ENCODE assay signal across 1 cellular context in the genomic region with DNA sequence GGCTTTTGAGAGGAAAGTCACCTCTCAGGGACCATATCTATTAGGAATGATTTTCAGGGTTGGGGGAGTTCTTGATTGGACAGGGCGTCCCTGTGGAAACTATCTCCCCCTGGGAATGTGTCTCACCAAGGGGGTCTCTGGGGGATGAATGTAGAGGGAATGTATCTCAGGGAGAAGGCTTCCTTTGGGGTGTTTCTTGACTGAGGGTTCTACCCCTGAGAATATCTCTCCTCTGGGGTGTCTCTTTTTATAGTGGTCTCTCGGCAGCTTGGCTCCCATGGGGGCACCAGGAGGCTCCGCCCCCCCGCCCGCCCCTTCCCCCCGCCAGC.
TF ChIP-seq lines count a peak whose summit lies in the region.

No MANE protein-coding gene starts in this region.

TF ChIP-seq in WTC11, 78 proteins besides CTCF, POLR2A, EP300 and RAD21:
- TF ChIP-seq ZNF512 (CRISPR knock-in tag; IDR thresholded peaks at IDR 0.05; ENCODE audit: borderline replicate concordance) (no peak), ZNF423 (CRISPR knock-in tag; IDR thresholded peaks at IDR 0.05) (no peak), FOXP4 (CRISPR knock-in tag; IDR thresholded peaks at IDR 0.05) (no peak), ZNF281 (CRISPR knock-in tag; IDR thresholded peaks at IDR 0.05) (no peak), NFE2L1 (CRISPR knock-in tag; IDR thresholded peaks at IDR 0.05) (no peak)
- TF ChIP-seq, protein P1, sequence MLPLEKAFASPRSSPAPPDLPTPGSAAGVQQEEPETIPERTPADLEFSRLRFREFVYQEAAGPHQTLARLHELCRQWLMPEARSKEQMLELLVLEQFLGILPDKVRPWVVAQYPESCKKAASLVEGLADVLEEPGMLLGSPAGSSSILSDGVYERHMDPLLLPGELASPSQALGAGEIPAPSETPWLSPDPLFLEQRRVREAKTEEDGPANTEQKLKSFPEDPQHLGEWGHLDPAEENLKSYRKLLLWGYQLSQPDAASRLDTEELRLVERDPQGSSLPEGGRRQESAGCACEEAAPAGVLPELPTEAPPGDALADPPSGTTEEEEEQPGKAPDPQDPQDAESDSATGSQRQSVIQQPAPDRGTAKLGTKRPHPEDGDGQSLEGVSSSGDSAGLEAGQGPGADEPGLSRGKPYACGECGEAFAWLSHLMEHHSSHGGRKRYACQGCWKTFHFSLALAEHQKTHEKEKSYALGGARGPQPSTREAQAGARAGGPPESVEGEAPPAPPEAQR (CRISPR knock-in tag; IDR thresholded peaks at IDR 0.05), result no peak
- TF ChIP-seq, protein P2, sequence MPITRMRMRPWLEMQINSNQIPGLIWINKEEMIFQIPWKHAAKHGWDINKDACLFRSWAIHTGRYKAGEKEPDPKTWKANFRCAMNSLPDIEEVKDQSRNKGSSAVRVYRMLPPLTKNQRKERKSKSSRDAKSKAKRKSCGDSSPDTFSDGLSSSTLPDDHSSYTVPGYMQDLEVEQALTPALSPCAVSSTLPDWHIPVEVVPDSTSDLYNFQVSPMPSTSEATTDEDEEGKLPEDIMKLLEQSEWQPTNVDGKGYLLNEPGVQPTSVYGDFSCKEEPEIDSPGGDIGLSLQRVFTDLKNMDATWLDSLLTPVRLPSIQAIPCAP (CRISPR knock-in tag; IDR thresholded peaks at IDR 0.05), result no peak
